Comparison of ENCODE assay signal across 34 cellular contexts in the genomic region with DNA sequence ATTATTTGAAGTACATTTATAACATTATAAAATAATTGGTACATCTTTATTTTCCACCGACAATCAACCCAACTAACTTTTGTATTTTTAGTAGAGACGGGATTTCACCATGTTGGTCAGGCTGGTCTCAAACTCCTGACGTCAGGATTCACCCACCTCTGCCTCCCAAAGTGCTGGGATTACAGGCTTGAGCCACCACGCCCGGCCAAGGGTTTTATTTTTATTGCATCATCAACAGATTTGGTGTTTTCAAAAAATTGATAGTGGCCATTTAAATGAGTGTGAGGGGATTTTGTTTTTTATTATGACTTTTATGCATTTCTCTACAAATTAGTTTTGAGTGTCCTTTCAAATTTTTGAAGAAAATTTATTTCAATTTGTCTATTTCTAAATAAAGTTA. TPM values are rescaled to one million over a fixed set of nuclear protein-coding genes. Genes with fewer than 3 reads are reported as not detected.
"Had no signal": no experiment of that assay in that cellular context is flagged by ENCODE, and none has a peak within 500 bp of the region (broad histone marks: within the 10 kb centered on the region; RNA-seq: fewer than 3 reads in every experiment).

No MANE protein-coding gene starts in this region.

- H3K4me1 ChIP-seq: adrenal gland, ascending aorta, body of pancreas, breast epithelium had no signal

- DNase-seq: activated effector memory CD4-positive, alpha-beta T cell treated with anti-CD3 and anti-CD28 coated beads, Interleukin-2, amount 50 U/mL, for 16 hours; activated effector memory CD4-positive, alpha-beta T cell treated with Interleukin-2 at 50 U/mL for 16 hours; activated gamma-delta T cell; activated gamma-delta T cell treated with Interleukin-2 at 50 U/mL for 16 hours; activated naive CD4-positive, alpha-beta T cell; activated naive CD4-positive, alpha-beta T cell treated with anti-CD3 and anti-CD28 coated beads for 36 hours; activated naive CD4-positive, alpha-beta T cell treated with anti-CD3 and anti-CD28 coated beads, Interleukin-2, amount 10 ng/mL, durations not matched to agents 7 days and 5 days; activated naive CD4-positive, alpha-beta T cell treated with anti-CD3 and anti-CD28 coated beads, Interleukin-2, amount 50 U/mL, for 16 hours; activated naive CD4-positive, alpha-beta T cell treated with Interleukin-2 at 50 U/mL for 16 hours; activated naive CD8-positive, alpha-beta T cell treated with anti-CD3 and anti-CD28 coated beads for 36 hours; activated naive CD8-positive, alpha-beta T cell treated with anti-CD3 and anti-CD28 coated beads, Interleukin-2, amount 10 ng/mL, durations not matched to agents 7 days and 5 days; activated naive CD8-positive, alpha-beta T cell treated with anti-CD3 and anti-CD28 coated beads, Interleukin-2, amount 50 U/mL, for 24 hours; activated T-cell treated with anti-CD3 and anti-CD28 coated beads, Interleukin-2, amount 50 U/mL, for 1 hour; activated T-cell treated with anti-CD3 and anti-CD28 coated beads, Interleukin-2, amount 50 U/mL, for 24 hours; activated T-cell treated with anti-CD3 and anti-CD28 coated beads, Interleukin-2, amount 50 U/mL, for 4 hours; activated T-cell treated with anti-CD3 and anti-CD28 coated beads, Interleukin-2, amount 50 U/mL, for 48 hours; activated T-cell treated with anti-CD3 and anti-CD28 coated beads, Interleukin-2, amount 50 U/mL, for 72 hours; adrenal gland; amniotic stem cell; amygdala; anterior cingulate cortex; aorta; body of pancreas; brain microvascular endothelial cell; caudate nucleus; central memory CD4-positive, alpha-beta T cell; cerebellar nuclear complex had no signal

- H3K9me3 ChIP-seq: adrenal gland, body of pancreas had no signal

- H3K4me3 ChIP-seq: adrenal gland, ascending aorta, body of pancreas, breast epithelium, cardiac muscle cell had no signal

- FAIRE-seq: astrocyte, bronchial epithelial cell had no signal

- H3K27me3 ChIP-seq: adrenal gland, ascending aorta, body of pancreas, brain microvascular endothelial cell, breast epithelium, cardiac muscle cell had no signal

- H3K36me3 ChIP-seq: adrenal gland, ascending aorta, brain microvascular endothelial cell, breast epithelium, cardiac muscle cell had no signal

- ATAC-seq: activated naive CD4-positive, alpha-beta T cell treated with anti-CD3 and anti-CD28 coated beads, Interleukin-2, amount 50 U/mL, for 72 hours; activated naive CD8-positive, alpha-beta T cell treated with anti-CD3 and anti-CD28 coated beads, Interleukin-2, amount 50 U/mL, for 24 hours; activated T-cell treated with anti-CD3 and anti-CD28 coated beads, Interleukin-2, amount 50 U/mL, for 4 hours; activated T-cell treated with anti-CD3 and anti-CD28 coated beads, Interleukin-2, amount 50 U/mL, for 72 hours; activated T-helper 17 cell treated with anti-CD3 and anti-CD28 coated beads, Interleukin-2, amount 50 U/mL, for 72 hours; body of pancreas had no signal

- H3K27ac ChIP-seq: adrenal gland, ascending aorta, body of pancreas, brain microvascular endothelial cell, breast epithelium, cardiac muscle cell had no signal

RNA-seq across cellular contexts. Expression of a gene that starts 10.6 kb away (rescaled TPM):
- total RNA-seq: ascending aorta had no signal
